Comparison of ENCODE assay signal across 11 cellular contexts in genomic region chr4:70039928-70040327, GRCh38. TPM values are rescaled to one million over a fixed set of nuclear protein-coding genes. Genes with fewer than 3 reads are reported as not detected.
"Had no signal": no experiment of that assay in that cellular context is flagged by ENCODE, and none has a peak within 500 bp of the region (broad histone marks: within the 10 kb centered on the region; RNA-seq: fewer than 3 reads in every experiment).

No MANE protein-coding gene starts in this region.

RNA-seq across cellular contexts. Expression of gene HTN1, which starts 10.3 kb away (rescaled TPM):
- total RNA-seq: OCI-LY7, PC-3, PC-9, Peyer's patch, Right ventricle myocardium inferior, Right ventricle myocardium superior, RPMI7951, SJCRH30, SJSA1, T-cell had no signal
- polyA plus RNA-seq: SK-N-SH had no signal

RNA-seq across cellular contexts. Expression of gene HTN3, which starts 11.7 kb away (rescaled TPM):
- total RNA-seq: OCI-LY7, PC-3, PC-9, Peyer's patch, Right ventricle myocardium inferior, Right ventricle myocardium superior, RPMI7951, SJSA1, T-cell had no signal
- polyA plus RNA-seq: SK-N-SH had no signal

RNA-seq across cellular contexts. Expression of gene STATH, which starts 44.2 kb away (rescaled TPM):
- total RNA-seq: OCI-LY7, PC-3, PC-9, Peyer's patch, Right ventricle myocardium inferior, Right ventricle myocardium superior, RPMI7951, SJSA1, T-cell had no signal
- polyA plus RNA-seq: SK-N-SH had no signal
